ENCODE assay signal across 28 cellular contexts in genomic region chr1:28950449-28950848, GRCh38. TPM values are rescaled to one million over a fixed set of nuclear protein-coding genes. Genes with fewer than 3 reads are reported as not detected.
DNase-seq lines count a peak whose midpoint lies in the region; ATAC-seq and TF ChIP-seq lines count a peak whose summit lies in the region.
"Had no signal": no experiment of that assay in that cellular context is flagged by ENCODE, and none has a peak within 500 bp of the region (broad histone marks: within the 10 kb centered on the region; RNA-seq: fewer than 3 reads in every experiment).

No MANE protein-coding gene starts in this region.

- peaks cover 10% of the 10 kb centered on the region for H3K4me1 Mint-ChIP-seq in GM23338
- H3K4me1 Mint-ChIP-seq in activated CD4-positive, alpha-beta memory T cell treated with anti-CD3 and anti-CD28 coated beads, Interleukin-2, amount 10 ng/mL, durations not matched to agents 7 days and 5 days, result peaks cover 2% of the 10 kb centered on the region

- no peaks in the 10 kb centered on the region for H3K9me2 ChIP-seq in GM23338 (ENCODE audit: insufficient read depth)

- H3K9me3 Mint-ChIP-seq in GM23338, result no peaks in the 10 kb centered on the region
- H3K9me3 Mint-ChIP-seq in activated CD4-positive, alpha-beta memory T cell treated with anti-CD3 and anti-CD28 coated beads, Interleukin-2, amount 10 ng/mL, durations not matched to agents 7 days and 5 days, result peaks cover 3% of the 10 kb centered on the region
- H3K9me3 Mint-ChIP-seq: naive B cell, T-cell had no signal

- no peak for TF ChIP-seq CTCF in GM23338 (conservative IDR thresholded peaks at IDR 0.05; ENCODE audit: low read depth in 2 of 2)

- H3K79me2 ChIP-seq in GM23338 (replicated peaks; ENCODE audit: insufficient read depth), result peaks cover 59% of the 10 kb centered on the region

- H3K27me3 Mint-ChIP-seq in GM23338 (ENCODE audit: insufficient read depth, low read depth, poor library complexity), result peaks cover 4% of the 10 kb centered on the region
- H3K27me3 Mint-ChIP-seq in activated CD4-positive, alpha-beta memory T cell treated with anti-CD3 and anti-CD28 coated beads, Interleukin-2, amount 10 ng/mL, durations not matched to agents 7 days and 5 days, result no peaks in the 10 kb centered on the region
- H3K27me3 Mint-ChIP-seq: naive B cell, T-cell had no signal

- H3K36me3 Mint-ChIP-seq in GM23338 (ENCODE audit: low read depth), result no peaks in the 10 kb centered on the region
- peaks cover 2% of the 10 kb centered on the region for H3K36me3 Mint-ChIP-seq in activated CD4-positive, alpha-beta memory T cell treated with anti-CD3 and anti-CD28 coated beads, Interleukin-2, amount 10 ng/mL, durations not matched to agents 7 days and 5 days (ENCODE audit: low read depth)

- DNase-seq in NCI-H1694 treated with DMSO at 0.1 percent for 48 hours (lab: John Stamatoyannopoulos, UW) (peak; percentile 5), NCI-H1694 (lab: John Stamatoyannopoulos, UW) (no peak), GM23338 (ENCODE audit: low spot score) (no peak), SK-N-MC (ENCODE audit: low read depth, low spot score) (no peak), fibroblast of peridontal ligament (ENCODE audit: extremely low read depth) (peak; percentile 27), EL (no peak), left lobe of liver (ENCODE audit: low spot score) (no peak)
- no peak for DNase-seq in activated CD4-positive, alpha-beta memory T cell treated with anti-CD3 and anti-CD28 coated beads, Interleukin-2, amount 10 ng/mL, durations not matched to agents 7 days and 5 days
- DNase-seq: activated CD4-positive, alpha-beta T cell treated with anti-CD3 and anti-CD28 coated beads for 4 hours; AML-193; COR-L47; effector memory CD4-positive, alpha-beta T cell; kidney glomerular epithelial cell; mesendoderm; naive B cell; NCI-H1092; NCI-H2081; pancreas; right cardiac atrium; SHP77 treated with DMSO at 0.1 percent for 48 hours; stimulated activated CD4-positive, alpha-beta T cell treated with anti-CD3 and anti-CD28 coated beads, Interleukin-12 subunit alpha, Interleukin-12 subunit beta, amount 100 ng/mL, for 4 hours; T-cell; transverse colon had no signal

- no peak for ATAC-seq in GM23338
- no peak for ATAC-seq in left lobe of liver
- ATAC-seq: HepG2, right cardiac atrium, T-cell had no signal

- no peak overlapping the region for H3K27ac Mint-ChIP-seq in GM23338
- no peak overlapping the region for H3K27ac Mint-ChIP-seq in activated CD4-positive, alpha-beta memory T cell treated with anti-CD3 and anti-CD28 coated beads, Interleukin-2, amount 10 ng/mL, durations not matched to agents 7 days and 5 days
- H3K27ac Mint-ChIP-seq: activated T-helper 1 cell treated with anti-CD3 and anti-CD28 coated beads, Interleukin-12 subunit alpha, Interleukin-12 subunit beta, Interleukin-2, Interleukin-4 antibody, amounts not matched to agents 30 ng/mL and 10 ng/mL and 1 ng/mL, durations not matched to agents 14 hours and 24 hours and 36 hours had no signal

- no peaks in the 10 kb centered on the region for H3F3A ChIP-seq in GM23338 (replicated peaks; ENCODE audit: low read depth)

- H3K4me2 ChIP-seq in GM23338, result no peak overlapping the region

- no peak overlapping the region for H2AFZ ChIP-seq in GM23338

- peaks cover 16% of the 10 kb centered on the region for H3K4me1 ChIP-seq in GM23338 (ENCODE audit: insufficient read depth)
- H3K4me1 ChIP-seq: pancreas, transverse colon had no signal

- H3K4me3 Mint-ChIP-seq in GM23338, result no peak overlapping the region
- no peak overlapping the region for H3K4me3 Mint-ChIP-seq in activated CD4-positive, alpha-beta memory T cell treated with anti-CD3 and anti-CD28 coated beads, Interleukin-2, amount 10 ng/mL, durations not matched to agents 7 days and 5 days
- H3K4me3 Mint-ChIP-seq: activated T-helper 1 cell treated with anti-CD3 and anti-CD28 coated beads, Interleukin-12 subunit alpha, Interleukin-12 subunit beta, Interleukin-2, Interleukin-4 antibody, amounts not matched to agents 30 ng/mL and 10 ng/mL and 1 ng/mL, durations not matched to agents 14 hours and 24 hours and 36 hours; brain; naive B cell; T-cell had no signal

- no peaks in the 10 kb centered on the region for H3K9me3 ChIP-seq in SK-N-MC (ENCODE audit: low read depth, low read length)
- H3K9me3 ChIP-seq: esophagus muscularis mucosa, pancreas, transverse colon had no signal

- H4K20me1 ChIP-seq in GM23338 (replicated peaks; ENCODE audit: insufficient read depth), result peaks cover 10% of the 10 kb centered on the region

- no peaks in the 10 kb centered on the region for H3K36me3 ChIP-seq in GM23338 (ENCODE audit: insufficient read depth)
- no peaks in the 10 kb centered on the region for H3K36me3 ChIP-seq in SK-N-MC (ENCODE audit: insufficient read depth, low read length)
- H3K36me3 ChIP-seq: esophagus muscularis mucosa, pancreas, transverse colon had no signal

- H3K27me3 ChIP-seq in GM23338 (ENCODE audit: insufficient read depth), result no peaks in the 10 kb centered on the region
- H3K27me3 ChIP-seq: esophagus muscularis mucosa, pancreas, transverse colon had no signal

- POLR2A ChIA-PET in activated CD4-positive, alpha-beta memory T cell treated with anti-CD3 and anti-CD28 coated beads, Interleukin-2, amount 10 ng/mL, durations not matched to agents 7 days and 5 days (lab: Charles Lee), result no interaction called here

- CTCF ChIA-PET in activated CD4-positive, alpha-beta memory T cell treated with anti-CD3 and anti-CD28 coated beads, Interleukin-2, amount 10 ng/mL, durations not matched to agents 7 days and 5 days (lab: Charles Lee), result no interaction called here

- peak overlapping the region; percentile 25 for H3K9ac ChIP-seq in SK-N-MC (ENCODE audit: insufficient read length)

- no peak overlapping the region for H3K4me3 ChIP-seq in GM23338
- H3K4me3 ChIP-seq in SK-N-MC, result no peak overlapping the region
- H3K4me3 ChIP-seq: esophagus muscularis mucosa, pancreas, transverse colon had no signal

- H3K27ac ChIP-seq in GM23338 (ENCODE audit: low read depth), result 0 out of 2 replicates have a peak overlapping the region, but pooled peaks have one; percentile 23
- H3K27ac ChIP-seq in SK-N-MC, result peak overlapping the region; percentile 49
- H3K27ac ChIP-seq: 22Rv1, esophagus muscularis mucosa, pancreas, transverse colon had no signal

TF ChIP-seq in GM23338, 12 proteins besides CTCF, POLR2A, EP300 and RAD21 (continues in another document):
- TF ChIP-seq ETS1 (IDR thresholded peaks at IDR 0.05) (no peak), ZNF331 (CRISPR knock-in tag; IDR thresholded peaks at IDR 0.05; ENCODE audit: low read depth) (no peak), JUNB (IDR thresholded peaks at IDR 0.05; ENCODE audit: unreplicated experiment) (no peak), EZH2 (IDR thresholded peaks at IDR 0.05; ENCODE audit: low read depth, unreplicated experiment) (no peak), REST (IDR thresholded peaks at IDR 0.05; ENCODE audit: unreplicated experiment) (no peak), NANOG (IDR thresholded peaks at IDR 0.05; ENCODE audit: borderline replicate concordance) (no peak), ZNF114 (CRISPR knock-in tag; IDR thresholded peaks at IDR 0.05) (no peak), EZH2phosphoT487 (IDR thresholded peaks at IDR 0.05; ENCODE audit: unreplicated experiment) (no peak)

RNA-seq across cellular contexts. Expression of gene EPB41, which starts 36.1 kb away (rescaled TPM):
- 108 and 112 TPM in 2 replicates for total RNA-seq in GM23338 (2014; rRNA removed; shearing (Covaris generic))
- polyA plus RNA-seq in GM23338 (2016; fragmentation: Nextera tagmentation; extraction: Ambion mirVana), result 25.4 and 26.8 TPM in 2 replicates
- 10 to 100 TPM; 95.0 to 97.6 TPM for total RNA-seq in activated CD4-positive, alpha-beta memory T cell treated with anti-CD3 and anti-CD28 coated beads, Interleukin-2, amount 10 ng/mL, durations not matched to agents 7 days and 5 days
- 35.6 TPM for total RNA-seq in left lobe of liver

Comparison
In these comparisons a context has a peak if more than half of its experiments do, and no peak if none do; other contexts are left out.
1. DNase-seq: peak in NCI-H1694 treated with DMSO at 0.1 percent for 48 hours (single experiment) and fibroblast of peridontal ligament (single experiment); none in NCI-H1694 (single experiment), GM23338 (single experiment), SK-N-MC (single experiment), activated CD4-positive, alpha-beta memory T cell treated with anti-CD3 and anti-CD28 coated beads, Interleukin-2, amount 10 ng/mL, durations not matched to agents 7 days and 5 days (single experiment), EL (single experiment) and left lobe of liver (single experiment).